Comparison of ENCODE assay signal across 19 cellular contexts in genomic region chrX:118156254-118156952, GRCh38.
"Had no signal": no experiment of that assay in that cellular context is flagged by ENCODE, and none has a peak within 500 bp of the region (broad histone marks: within the 10 kb centered on the region; RNA-seq: fewer than 3 reads in every experiment).

No MANE protein-coding gene starts in this region.

- H3K36me3 Mint-ChIP-seq: immature natural killer cell, memory B cell, T-cell had no signal

- H3K4me3 ChIP-seq: spleen, thyroid gland had no signal

- H3K9me3 ChIP-seq: spleen, thyroid gland had no signal

- DNase-seq: activated CD8-positive, alpha-beta memory T cell treated with anti-CD3 and anti-CD28 coated beads for 24 hours; activated CD8-positive, alpha-beta memory T cell treated with anti-CD3 and anti-CD28 coated beads, Interleukin-2, amount 50 U/mL, for 4 hours; activated naive CD4-positive, alpha-beta T cell treated with anti-CD3 and anti-CD28 coated beads for 36 hours; activated naive CD8-positive, alpha-beta T cell treated with anti-CD3 and anti-CD28 coated beads, Interleukin-2, amount 50 U/mL, for 24 hours; activated T-cell treated with anti-CD3 and anti-CD28 coated beads, Interleukin-2, amount 50 U/mL, for 24 hours; effector CD8-positive, alpha-beta T cell; erythroblast; foreskin fibroblast; immature natural killer cell; nucleus accumbens; spleen; stimulated activated CD4-positive, alpha-beta T cell treated with anti-CD3 and anti-CD28 coated beads, Interleukin-4, amount 100 ng/mL, for 1 hour; stimulated activated naive CD8-positive, alpha-beta T cell treated with anti-CD3 and anti-CD28 coated beads, Interleukin-15, Interleukin-2, amounts not matched to agents 100 U/mL and 50 U/mL, for 24 hours; T-cell; thyroid gland had no signal

- H3K27me3 Mint-ChIP-seq: activated naive CD8-positive, alpha-beta T cell treated with anti-CD3 and anti-CD28 coated beads, Interleukin-2, amount 50 U/mL, for 24 hours; dendritic cell treated with granulocyte-macrophage colony-stimulating factor and Interleukin-4, amounts not matched to agents 40 ng/mL and 50 ng/mL, for 4 days had no signal

- H3K27me3 ChIP-seq: spleen, thyroid gland had no signal

- H3K4me1 Mint-ChIP-seq: activated naive CD8-positive, alpha-beta T cell treated with anti-CD3 and anti-CD28 coated beads, Interleukin-2, amount 50 U/mL, for 24 hours; immature natural killer cell; T-cell had no signal

- H3K27ac ChIP-seq: spleen, thyroid gland had no signal

- H3K36me3 ChIP-seq: spleen, thyroid gland had no signal

- H3K4me1 ChIP-seq: spleen, thyroid gland had no signal

- H3K9me3 Mint-ChIP-seq: activated naive CD4-positive, alpha-beta T cell treated with anti-CD3 and anti-CD28 coated beads for 36 hours; activated naive CD8-positive, alpha-beta T cell treated with anti-CD3 and anti-CD28 coated beads, Interleukin-2, amount 50 U/mL, for 24 hours; activated T-cell treated with anti-CD3 and anti-CD28 coated beads, Interleukin-2, amount 50 U/mL, for 24 hours; dendritic cell treated with granulocyte-macrophage colony-stimulating factor and Interleukin-4, amounts not matched to agents 40 ng/mL and 50 ng/mL, for 4 days; immature natural killer cell; memory B cell; T-cell; T-helper 2 cell treated with Interferon-gamma antibody and Interleukin-4, amounts not matched to agents 5 μg/mL and 100 μg/mL, for 36 hours had no signal

- H3K4me3 Mint-ChIP-seq: activated naive CD4-positive, alpha-beta T cell treated with anti-CD3 and anti-CD28 coated beads for 36 hours; activated naive CD8-positive, alpha-beta T cell treated with anti-CD3 and anti-CD28 coated beads, Interleukin-2, amount 50 U/mL, for 24 hours; activated T-cell treated with anti-CD3 and anti-CD28 coated beads, Interleukin-2, amount 50 U/mL, for 24 hours; dendritic cell treated with granulocyte-macrophage colony-stimulating factor and Interleukin-4, amounts not matched to agents 40 ng/mL and 50 ng/mL, for 4 days; immature natural killer cell; memory B cell; T-cell; T-helper 2 cell treated with Interferon-gamma antibody and Interleukin-4, amounts not matched to agents 5 μg/mL and 100 μg/mL, for 36 hours had no signal

- ATAC-seq: activated naive CD8-positive, alpha-beta T cell treated with anti-CD3 and anti-CD28 coated beads, Interleukin-2, amount 50 U/mL, for 24 hours; SK-N-SH treated with all-trans-retinoic acid at 6 μM for 48 hours; stimulated activated naive CD8-positive, alpha-beta T cell treated with anti-CD3 and anti-CD28 coated beads, Interleukin-15, Interleukin-2, amounts not matched to agents 100 U/mL and 50 U/mL, for 24 hours; T-cell had no signal

- H3K27ac Mint-ChIP-seq: activated naive CD4-positive, alpha-beta T cell treated with anti-CD3 and anti-CD28 coated beads for 36 hours; activated naive CD8-positive, alpha-beta T cell treated with anti-CD3 and anti-CD28 coated beads, Interleukin-2, amount 50 U/mL, for 24 hours; activated T-cell treated with anti-CD3 and anti-CD28 coated beads, Interleukin-2, amount 50 U/mL, for 24 hours; dendritic cell treated with granulocyte-macrophage colony-stimulating factor and Interleukin-4, amounts not matched to agents 40 ng/mL and 50 ng/mL, for 4 days; immature natural killer cell; memory B cell; T-cell; T-helper 2 cell treated with Interferon-gamma antibody and Interleukin-4, amounts not matched to agents 5 μg/mL and 100 μg/mL, for 36 hours had no signal
